In genomic region chr12:121915841-121916321, GRCh38 we compare ENCODE assay signal across 2 cellular contexts.
TF ChIP-seq lines count a peak whose summit lies in the region.

No MANE protein-coding gene starts in this region.

TF ChIP-seq in SK-N-SH, 30 proteins besides CTCF, POLR2A, EP300 and RAD21 (continued from another document):
- no peak for TF ChIP-seq PBX3 (IDR thresholded peaks at IDR 0.05)
- no peak for TF ChIP-seq YY1 (IDR thresholded peaks at IDR 0.05; ENCODE audit: low read depth)

TF ChIP-seq in SK-N-SH treated with all-trans-retinoic acid at 6 μM for 48 hours, 23 proteins besides CTCF, POLR2A, EP300 and RAD21 (continued from another document):
- no peak for TF ChIP-seq CREB5 (CRISPR knock-in tag; IDR thresholded peaks at IDR 0.05; ENCODE audit: low read depth)
- TF ChIP-seq ZFP30 (CRISPR knock-in tag; IDR thresholded peaks at IDR 0.05) = no peak
- no peak for TF ChIP-seq SNAI2 (CRISPR knock-in tag; IDR thresholded peaks at IDR 0.05)
- TF ChIP-seq TCF4 (CRISPR knock-in tag; IDR thresholded peaks at IDR 0.05; ENCODE audit: borderline replicate concordance) = no peak
- no peak for TF ChIP-seq PATZ1 (CRISPR knock-in tag; IDR thresholded peaks at IDR 0.05; ENCODE audit: borderline replicate concordance)
- no peak for TF ChIP-seq ZFP3 (CRISPR knock-in tag; IDR thresholded peaks at IDR 0.05)
- no peak for TF ChIP-seq ZC3H10 (CRISPR knock-in tag; IDR thresholded peaks at IDR 0.05)
